11 cellular contexts compared by ENCODE assay signal in genomic region chr7:90655566-90655965, GRCh38. TPM values are rescaled to one million over a fixed set of nuclear protein-coding genes. Genes with fewer than 3 reads are reported as not detected.
A peak's percentile ranks its signal among the peaks of the same experiment; 100 is the strongest.
DNase-seq lines count a peak whose midpoint lies in the region; ATAC-seq and TF ChIP-seq lines count a peak whose summit lies in the region.
"Had no signal": no experiment of that assay in that cellular context is flagged by ENCODE, and none has a peak within 500 bp of the region (broad histone marks: within the 10 kb centered on the region; RNA-seq: fewer than 3 reads in every experiment).

No MANE protein-coding gene starts in this region.

- ATAC-seq in GM21528 (IDR thresholded peaks at IDR 0.05; ENCODE audit: low FRiP score, unreplicated experiment) (peak; percentile 53), HG03039 (IDR thresholded peaks at IDR 0.05; ENCODE audit: unreplicated experiment) (no peak)

- H3K4me3 ChIP-seq in fibroblast of the aortic adventitia (ENCODE audit: low read depth, low read length): no peak overlapping the region
- no peak overlapping the region for H3K4me3 ChIP-seq in coronary artery
- H3K4me3 ChIP-seq: esophagus squamous epithelium had no signal

- DNase-seq in AG20443 (ENCODE audit: low spot score) (peak; percentile 32), M059J (ENCODE audit: low read depth) (peak; percentile 87), fibroblast of the aortic adventitia (ENCODE audit: low read depth) (peak; percentile 85), hypothalamus (lab: John Stamatoyannopoulos, UW) (no peak), coronary artery (ENCODE audit: low spot score) (no peak), caudate nucleus (lab: John Stamatoyannopoulos, UW) (no peak)
- DNase-seq: activated naive CD4-positive, alpha-beta T cell; CD4-positive, alpha-beta memory T cell; esophagus squamous epithelium had no signal

- TF ChIP-seq CTCF in fibroblast of the aortic adventitia (IDR thresholded peaks at IDR 0.05; ENCODE audit: insufficient read depth, low read length): no peak
- no peak for TF ChIP-seq CTCF in coronary artery (IDR thresholded peaks at IDR 0.05)

- H3K27ac ChIP-seq in coronary artery (no peak overlapping the region), caudate nucleus (ENCODE audit: low read depth, low read length) (no peak overlapping the region)
- H3K27ac ChIP-seq: esophagus squamous epithelium had no signal

RNA-seq across cellular contexts. Expression of gene CDK14, which starts 59.4 kb away (rescaled TPM):
- total RNA-seq in M059J (2014; rRNA removed; shearing (Covaris generic)): 3.9 and 6.5 TPM in 2 replicates
- 26.7 and 44.8 TPM in 2 replicates for total RNA-seq in fibroblast of the aortic adventitia (ENCODE audit: low replicate concordance)

Comparison
In these comparisons a context has a peak if more than half of its experiments do, and no peak if none do; other contexts are left out.
1. DNase-seq: peak in AG20443 (single experiment), M059J (single experiment) and fibroblast of the aortic adventitia (single experiment); none in hypothalamus (0 of 51), coronary artery (single experiment) and caudate nucleus (0 of 61).